ENCODE assay signal across 9 cellular contexts in genomic region chr2:221476195-221476594, GRCh38.
"Had no signal": no experiment of that assay in that cellular context is flagged by ENCODE, and none has a peak within 500 bp of the region (broad histone marks: within the 10 kb centered on the region; RNA-seq: fewer than 3 reads in every experiment).

No MANE protein-coding gene starts in this region.

- H3K27ac ChIP-seq: GM23248, HL-60, KMS-11 had no signal

- H3K4me1 ChIP-seq: HAP-1 had no signal

- DNase-seq: GM23248, GOT3, H7, HFFc6, KBM-7 had no signal

- H3K4me2 ChIP-seq: KMS-11 had no signal

- H3K36me3 ChIP-seq: HAP-1 had no signal

- H3K9ac ChIP-seq: GM23248, KMS-11 had no signal

- H3K9me3 ChIP-seq: HAP-1 had no signal

- H2AFZ ChIP-seq: GM23248 had no signal

- ATAC-seq: HCT116 had no signal

- H3K4me3 ChIP-seq: GM23248, HAP-1 had no signal
